1 cellular context compared by ENCODE assay signal in genomic region chr5:151017897-151018296, GRCh38.
TF ChIP-seq lines count a peak whose summit lies in the region.

No MANE protein-coding gene starts in this region.

TF ChIP-seq in HepG2, 621 proteins besides CTCF, POLR2A, EP300 and RAD21 (continued from another document):
- TF ChIP-seq ELK4 (CRISPR knock-in tag; IDR thresholded peaks at IDR 0.05; ENCODE audit: borderline replicate concordance) (no peak), MAFK (conservative IDR thresholded peaks at IDR 0.05 in 1 of 2, IDR thresholded peaks at IDR 0.05 in 1 of 2; ENCODE audit: low read length in 2 of 2) (no peak), CBX1 (IDR thresholded peaks at IDR 0.05; ENCODE audit: low read depth) (no peak), ZNF264 (CRISPR knock-in tag; IDR thresholded peaks at IDR 0.05) (no peak), ZBTB38 (CRISPR knock-in tag; IDR thresholded peaks at IDR 0.05) (no peak), LRRFIP1 (CRISPR knock-in tag; conservative IDR thresholded peaks at IDR 0.05) (no peak), SALL2 (CRISPR knock-in tag; IDR thresholded peaks at IDR 0.05) (no peak), SAFB2 (CRISPR knock-in tag; IDR thresholded peaks at IDR 0.05; ENCODE audit: borderline replicate concordance, low read depth) (no peak), SOX13 (IDR thresholded peaks at IDR 0.05) (no peak), SOX13 (CRISPR knock-in tag; conservative IDR thresholded peaks at IDR 0.05 in 1 of 2, IDR thresholded peaks at IDR 0.05 in 1 of 2) (peak in 1 of 2 experiments; percentile 76; a peak in 2 of 4 replicates), ZC3H4 (CRISPR knock-in tag; IDR thresholded peaks at IDR 0.05; ENCODE audit: borderline replicate concordance) (no peak), BCL3 (CRISPR knock-in tag; IDR thresholded peaks at IDR 0.05) (no peak), SOX6 (IDR thresholded peaks at IDR 0.05) (no peak), SOX6 (CRISPR knock-in tag; IDR thresholded peaks at IDR 0.05) (peak; percentile 48), HNF4A (CRISPR knock-in tag; IDR thresholded peaks at IDR 0.05) (peak; percentile 45), ISX (CRISPR knock-in tag; conservative IDR thresholded peaks at IDR 0.05) (no peak), TEAD3 (CRISPR knock-in tag; optimal IDR thresholded peaks at IDR 0.05; ENCODE audit: borderline replicate concordance) (peak; percentile 18), ZNF75D (CRISPR knock-in tag; IDR thresholded peaks at IDR 0.05; ENCODE audit: borderline replicate concordance) (no peak), BORCS8-MEF2B (CRISPR knock-in tag; IDR thresholded peaks at IDR 0.05) (no peak), ZNF407 (CRISPR knock-in tag; IDR thresholded peaks at IDR 0.05; ENCODE audit: not compliant biosample characterization) (no peak), CSRNP1 (CRISPR knock-in tag; IDR thresholded peaks at IDR 0.05) (no peak), SOX5 (CRISPR knock-in tag; IDR thresholded peaks at IDR 0.05; ENCODE audit: borderline replicate concordance) (peak; percentile 75; the same call in 1 of the 2 replicates), JUNB (CRISPR knock-in tag; IDR thresholded peaks at IDR 0.05; ENCODE audit: borderline replicate concordance) (no peak), SETDB1 (CRISPR knock-in tag; IDR thresholded peaks at IDR 0.05; ENCODE audit: borderline replicate concordance) (no peak), RFXANK (CRISPR knock-in tag; IDR thresholded peaks at IDR 0.05) (no peak), SMARCC2 (IDR thresholded peaks at IDR 0.05) (no peak)
